In the genomic region with DNA sequence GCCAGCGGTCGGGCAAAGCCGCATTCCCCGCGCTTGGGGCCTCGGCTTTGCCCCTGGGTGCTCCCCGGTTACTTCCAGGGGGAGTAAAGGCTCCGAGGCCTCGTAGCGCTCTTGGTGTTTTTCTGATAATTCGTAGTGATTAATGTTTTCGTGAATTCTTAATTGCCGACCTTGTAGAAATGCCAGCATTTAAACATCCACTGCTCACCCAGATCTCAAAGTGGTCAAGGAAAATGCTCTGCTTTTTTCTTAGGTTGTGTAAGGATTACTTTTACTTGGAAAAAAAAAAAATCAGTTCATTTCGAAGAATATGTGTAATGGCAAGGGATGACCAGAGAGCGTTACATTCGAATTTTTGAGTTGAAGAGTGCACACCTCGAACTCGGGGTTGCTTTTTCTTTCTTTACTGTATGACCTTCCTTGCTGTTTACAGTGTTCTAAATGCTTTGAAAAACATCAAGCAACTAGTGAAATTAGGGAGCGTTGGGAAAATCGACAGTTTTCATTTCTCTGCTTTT, we compare ENCODE assay signal across 8 cellular contexts.
DNase-seq lines count a peak whose midpoint lies in the region; ATAC-seq and TF ChIP-seq lines count a peak whose summit lies in the region.

No MANE protein-coding gene starts in this region.

- TF ChIP-seq CTCF in HL-60 (IDR thresholded peaks at IDR 0.05; ENCODE audit: insufficient read depth, low read length) = no peak

- DNase-seq in AML-193 (lab: John Stamatoyannopoulos, UW) (peak; percentile 13 to 17), HL-60 (ENCODE audit: low read depth in 1 of 2, low spot score in 1 of 2) (no peak), amniotic epithelial cell (ENCODE audit: low read depth) (peak; percentile 41), inferior parietal cortex (ENCODE audit: extremely low spot score) (peak; percentile 52), substantia nigra (lab: John Stamatoyannopoulos, UW) (no peak)
- no peak for DNase-seq in activated CD4-positive, alpha-beta T cell treated with anti-CD3 and anti-CD28 coated beads for 48 hours

- H3K27ac ChIP-seq in HL-60 (replicated peaks) (peak overlapping the region; percentile 45), substantia nigra (ENCODE audit: low read depth, low read length, poor library complexity, severe bottlenecking) (peak overlapping the region; percentile 81)

- H3K27me3 ChIP-seq in HL-60 (ENCODE audit: insufficient read depth, poor library complexity, severe bottlenecking) = no peaks in the 10 kb centered on the region

- peak overlapping the region; percentile 90 for H3K4me3 ChIP-seq in HL-60 (replicated peaks; ENCODE audit: insufficient read depth, low read length)

- ATAC-seq in GM21737 (IDR thresholded peaks at IDR 0.05; ENCODE audit: unreplicated experiment) (no peak), GM18517 (IDR thresholded peaks at IDR 0.05; ENCODE audit: unreplicated experiment) (no peak)

Comparison
In these comparisons a context has a peak if more than half of its experiments do, and no peak if none do; other contexts are left out.
1. DNase-seq: peak in AML-193 (2 of 2), amniotic epithelial cell (single experiment) and inferior parietal cortex (single experiment); none in HL-60 (0 of 2), substantia nigra (0 of 49) and activated CD4-positive, alpha-beta T cell treated with anti-CD3 and anti-CD28 coated beads for 48 hours (single experiment).